ENCODE assay signal across 21 cellular contexts in genomic region chr12:57626929-57627445, GRCh38.
"Had no signal": no experiment of that assay in that cellular context is flagged by ENCODE, and none has a peak within 500 bp of the region (broad histone marks: within the 10 kb centered on the region; RNA-seq: fewer than 3 reads in every experiment).

No MANE protein-coding gene starts in this region.

- H3K36me3 Mint-ChIP-seq: activated naive CD8-positive, alpha-beta T cell treated with anti-CD3 and anti-CD28 coated beads, Interleukin-2, amount 10 ng/mL, durations not matched to agents 7 days and 5 days had no signal

- H3K36me3 ChIP-seq: suprapubic skin had no signal

- H3K4me3 ChIP-seq: psoas muscle had no signal

- H3K9me3 ChIP-seq: heart left ventricle, psoas muscle, suprapubic skin had no signal

- H3K4me3 Mint-ChIP-seq: activated CD4-positive, alpha-beta T cell treated with anti-CD3 and anti-CD28 coated beads, Interleukin-2, amount 10 ng/mL, durations not matched to agents 7 days and 5 days; activated T-cell treated with anti-CD3 and anti-CD28 coated beads, Interleukin-2, amount 50 U/mL, for 4 hours; nephron progenitor cell; T-helper 1 cell treated with Interleukin-12 subunit alpha and Interleukin-12 subunit beta and Interleukin-4 antibody, amounts not matched to agents 30 μg/mL and 1 μg/mL, for 36 hours had no signal

- ATAC-seq: heart left ventricle, left ventricle myocardium superior, psoas muscle had no signal

- DNase-seq: activated CD4-positive, CD25-positive, alpha-beta regulatory T cell; activated gamma-delta T cell; activated T-cell treated with anti-CD3 and anti-CD28 coated beads, Interleukin-2, amount 50 U/mL, for 4 hours; anterior cingulate cortex; cerebellar nuclear complex; effector memory CD4-positive, alpha-beta T cell; foreskin melanocyte; left ventricle myocardium superior; mesenchymal stem cell; SIG-M5; small intestine; stimulated activated CD4-positive, alpha-beta T cell treated with anti-CD3 and anti-CD28 coated beads, Interleukin-4, amount 100 ng/mL, for 24 hours had no signal

- H3K9me3 Mint-ChIP-seq: activated CD4-positive, alpha-beta T cell treated with anti-CD3 and anti-CD28 coated beads, Interleukin-2, amount 10 ng/mL, durations not matched to agents 7 days and 5 days; activated naive CD8-positive, alpha-beta T cell treated with anti-CD3 and anti-CD28 coated beads, Interleukin-2, amount 10 ng/mL, durations not matched to agents 7 days and 5 days; activated T-cell treated with anti-CD3 and anti-CD28 coated beads, Interleukin-2, amount 50 U/mL, for 4 hours; dendritic cell treated with granulocyte-macrophage colony-stimulating factor and Interleukin-4, amounts not matched to agents 40 ng/mL and 50 ng/mL, for 4 days; nephron progenitor cell; T-helper 1 cell treated with Interleukin-12 subunit alpha and Interleukin-12 subunit beta and Interleukin-4 antibody, amounts not matched to agents 30 μg/mL and 1 μg/mL, for 36 hours had no signal

- H3K27ac ChIP-seq: heart left ventricle, psoas muscle, suprapubic skin had no signal

- FAIRE-seq: small intestine, TTC549 had no signal

- H3K27ac Mint-ChIP-seq: activated CD4-positive, alpha-beta T cell treated with anti-CD3 and anti-CD28 coated beads, Interleukin-2, amount 10 ng/mL, durations not matched to agents 7 days and 5 days; activated naive CD8-positive, alpha-beta T cell treated with anti-CD3 and anti-CD28 coated beads, Interleukin-2, amount 10 ng/mL, durations not matched to agents 7 days and 5 days; dendritic cell treated with granulocyte-macrophage colony-stimulating factor and Interleukin-4, amounts not matched to agents 40 ng/mL and 50 ng/mL, for 4 days; nephron progenitor cell; T-helper 1 cell treated with Interleukin-12 subunit alpha and Interleukin-12 subunit beta and Interleukin-4 antibody, amounts not matched to agents 30 μg/mL and 1 μg/mL, for 36 hours had no signal
